23 cellular contexts compared by ENCODE assay signal in genomic region chr10:111233439-111233838, GRCh38.
DNase-seq lines count a peak whose midpoint lies in the region; ATAC-seq and TF ChIP-seq lines count a peak whose summit lies in the region.
"Had no signal": no experiment of that assay in that cellular context is flagged by ENCODE, and none has a peak within 500 bp of the region (broad histone marks: within the 10 kb centered on the region; RNA-seq: fewer than 3 reads in every experiment).

No MANE protein-coding gene starts in this region.

- H2AFZ ChIP-seq in mammary epithelial cell (ENCODE audit: low read depth, low read length): no peak overlapping the region
- H2AFZ ChIP-seq: parathyroid adenoma, PC-9 had no signal

- H3K4me3 Mint-ChIP-seq in MCF 10A (ENCODE audit: unreplicated experiment): no peak overlapping the region
- H3K4me3 Mint-ChIP-seq: activated CD4-positive, alpha-beta T cell treated with anti-CD3 and anti-CD28 coated beads, Interleukin-2, amount 10 ng/mL, durations not matched to agents 7 days and 5 days; activated naive CD8-positive, alpha-beta T cell treated with anti-CD3 and anti-CD28 coated beads, Interleukin-2, amount 10 ng/mL, durations not matched to agents 7 days and 5 days; brain; IgD-negative memory B cell; natural killer cell treated with Interleukin-12 subunit alpha and Interleukin-12 subunit beta and Interleukin-15 and Interleukin-18, amount 100 ng/mL, for 72 hours had no signal

- H3K27me3 Mint-ChIP-seq in MCF 10A (ENCODE audit: insufficient read depth, unreplicated experiment): peaks cover 63% of the 10 kb centered on the region
- H3K27me3 Mint-ChIP-seq: activated naive CD8-positive, alpha-beta T cell treated with anti-CD3 and anti-CD28 coated beads, Interleukin-2, amount 10 ng/mL, durations not matched to agents 7 days and 5 days had no signal

- peaks cover 4% of the 10 kb centered on the region for H3K36me3 Mint-ChIP-seq in MCF 10A (ENCODE audit: insufficient read depth, unreplicated experiment)
- H3K36me3 Mint-ChIP-seq: activated naive CD8-positive, alpha-beta T cell treated with anti-CD3 and anti-CD28 coated beads, Interleukin-2, amount 10 ng/mL, durations not matched to agents 7 days and 5 days; brain; IgD-negative memory B cell; natural killer cell treated with Interleukin-12 subunit alpha and Interleukin-12 subunit beta and Interleukin-15 and Interleukin-18, amount 100 ng/mL, for 72 hours had no signal

- POLR2A ChIA-PET in MCF 10A (lab: Yijun Ruan, JAX): no interaction called here

- no peak for TF ChIP-seq CTCF in MCF 10A (IDR thresholded peaks at IDR 0.05; ENCODE audit: unreplicated experiment)
- TF ChIP-seq CTCF in mammary epithelial cell (conservative IDR thresholded peaks at IDR 0.05 in 1 of 2, IDR thresholded peaks at IDR 0.05 in 1 of 2; ENCODE audit: extremely low read depth in 1 of 2, insufficient read depth in 1 of 2, low read depth in 1 of 2, low read length in 2 of 2): no peak
- TF ChIP-seq CTCF in epithelial cell of esophagus (IDR thresholded peaks at IDR 0.05; ENCODE audit: insufficient read depth, low read depth, low read length, missing control alignments): no peak

- no peaks in the 10 kb centered on the region for H3K4me1 Mint-ChIP-seq in MCF 10A (ENCODE audit: insufficient read depth, unreplicated experiment)
- H3K4me1 Mint-ChIP-seq: activated CD4-positive, alpha-beta T cell treated with anti-CD3 and anti-CD28 coated beads, Interleukin-2, amount 10 ng/mL, durations not matched to agents 7 days and 5 days; activated naive CD8-positive, alpha-beta T cell treated with anti-CD3 and anti-CD28 coated beads, Interleukin-2, amount 10 ng/mL, durations not matched to agents 7 days and 5 days; brain; IgD-negative memory B cell had no signal

- no CpG with 5 or more reads among the region's 1 CpG for WGBS in mammary epithelial cell (ENCODE audit: low coverage, missing lambda C conversion rate)

- H3K9me3 Mint-ChIP-seq in MCF 10A (ENCODE audit: unreplicated experiment): peaks cover 10% of the 10 kb centered on the region

- H3K36me3 ChIP-seq in mammary epithelial cell (ENCODE audit: insufficient read depth, low read length): no peaks in the 10 kb centered on the region
- H3K36me3 ChIP-seq: BLaER1 treated with 17β-estradiol and CSF1 and Interleukin-3, amounts not matched to agents 10 nM and 100 nM had no signal

- in situ Hi-C loops in mammary epithelial cell (cut with MboI; ENCODE audit: low sequenced_read_pairs in 2 of 2): no loop called here

- no peaks in the 10 kb centered on the region for H3K4me1 ChIP-seq in mammary epithelial cell (ENCODE audit: insufficient read depth, low read length)
- H3K4me1 ChIP-seq: parathyroid adenoma had no signal

- H3K27ac ChIP-seq in mammary epithelial cell (ENCODE audit: insufficient read depth, low read depth, low read length): no peak overlapping the region
- H3K27ac ChIP-seq: BLaER1 treated with 17β-estradiol and CSF1 and Interleukin-3, amounts not matched to agents 10 nM and 100 nM; parathyroid adenoma; PC-9 had no signal

- H3K9me3 ChIP-seq in mammary epithelial cell (replicated peaks; ENCODE audit: insufficient read depth, low read length): no peaks in the 10 kb centered on the region

- no peak overlapping the region for H3K4me2 ChIP-seq in mammary epithelial cell (ENCODE audit: insufficient read depth, low read depth, low read length)
- H3K4me2 ChIP-seq: BLaER1 treated with 17β-estradiol and CSF1 and Interleukin-3, amounts not matched to agents 10 nM and 100 nM; PC-9 had no signal

- H3K79me2 ChIP-seq in mammary epithelial cell (ENCODE audit: insufficient read depth, low read length): no peaks in the 10 kb centered on the region
- H3K79me2 ChIP-seq: parathyroid adenoma had no signal

- no peak overlapping the region for H3K9ac ChIP-seq in mammary epithelial cell (ENCODE audit: insufficient read depth, low read length)
- H3K9ac ChIP-seq: BLaER1 treated with 17β-estradiol and CSF1 and Interleukin-3, amounts not matched to agents 10 nM and 100 nM; parathyroid adenoma had no signal

- DNase-seq in MCF 10A (ENCODE audit: unreplicated experiment) (peak; percentile 33), mammary epithelial cell (no peak), epithelial cell of esophagus (ENCODE audit: low read depth) (peak; percentile 18), renal cortical epithelial cell (ENCODE audit: low read depth) (peak; percentile 1), inferior parietal cortex (ENCODE audit: extremely low spot score) (no peak)
- DNase-seq: activated CD4-positive, alpha-beta T cell treated with anti-CD3 and anti-CD28 coated beads, Interleukin-2, amount 10 ng/mL, durations not matched to agents 7 days and 5 days; activated naive CD8-positive, alpha-beta T cell treated with anti-CD3 and anti-CD28 coated beads, Interleukin-2, amount 10 ng/mL, durations not matched to agents 7 days and 5 days; midbrain; MM.1S; NCI-H1694; NCI-H2171 treated with DMSO at 0.1 percent for 48 hours; PC-9; substantia nigra had no signal

- H3K27me3 ChIP-seq in mammary epithelial cell (ENCODE audit: insufficient read depth, low read length): no peaks in the 10 kb centered on the region
- H3K27me3 ChIP-seq: BLaER1 treated with 17β-estradiol and CSF1 and Interleukin-3, amounts not matched to agents 10 nM and 100 nM had no signal

- intact Hi-C loops in MCF 10A (cut with micrococcal nuclease): no loop called here
- intact Hi-C loops in mammary epithelial cell (cut with micrococcal nuclease): no loop called here

- BruUV-seq in MCF 10A (replicated peaks; lab: Mats Ljungman, UMichigan) (no TSS peak), mammary epithelial cell (replicated peaks; lab: Mats Ljungman, UMichigan) (no TSS peak)

- CTCF ChIA-PET in MCF 10A (lab: Yijun Ruan, JAX): no interaction called here
- CTCF ChIA-PET in mammary epithelial cell (lab: Charles Lee; ENCODE audit: low non-redundant PET): no interaction called here

- ATAC-seq in HG02852 (IDR thresholded peaks at IDR 0.05; ENCODE audit: unreplicated experiment): no peak
- ATAC-seq in GM21723 (IDR thresholded peaks at IDR 0.05; ENCODE audit: unreplicated experiment): no peak
- ATAC-seq: left lobe of liver; natural killer cell treated with Interleukin-12 subunit alpha and Interleukin-12 subunit beta and Interleukin-15 and Interleukin-18, amount 100 ng/mL, for 72 hours; sciatic nerve had no signal

- H3K4me3 ChIP-seq in mammary epithelial cell (replicated peaks in 1 of 3; ENCODE audit: insufficient read depth in 1 of 3, low read depth in 2 of 3, low read length in 3 of 3) (no peak overlapping the region), epithelial cell of esophagus (ENCODE audit: low read length) (no peak overlapping the region)
- H3K4me3 ChIP-seq: BLaER1 treated with 17β-estradiol and CSF1 and Interleukin-3, amounts not matched to agents 10 nM and 100 nM; PC-9 had no signal

- dilution Hi-C loops in mammary epithelial cell (cut with HindIII; ENCODE audit: low sequenced_read_pairs): no loop called here

- H4K20me1 ChIP-seq in mammary epithelial cell (ENCODE audit: insufficient read depth, low read length): no peaks in the 10 kb centered on the region
- H4K20me1 ChIP-seq: BLaER1 treated with 17β-estradiol and CSF1 and Interleukin-3, amounts not matched to agents 10 nM and 100 nM had no signal

- H3K27ac Mint-ChIP-seq in MCF 10A (ENCODE audit: low read depth, unreplicated experiment): no peak overlapping the region
- H3K27ac Mint-ChIP-seq: activated CD4-positive, alpha-beta T cell treated with anti-CD3 and anti-CD28 coated beads, Interleukin-2, amount 10 ng/mL, durations not matched to agents 7 days and 5 days; activated naive CD8-positive, alpha-beta T cell treated with anti-CD3 and anti-CD28 coated beads, Interleukin-2, amount 10 ng/mL, durations not matched to agents 7 days and 5 days; brain; IgD-negative memory B cell; natural killer cell treated with Interleukin-12 subunit alpha and Interleukin-12 subunit beta and Interleukin-15 and Interleukin-18, amount 100 ng/mL, for 72 hours had no signal

TF ChIP-seq in PFSK-1, 5 proteins besides CTCF, POLR2A, EP300 and RAD21:
- TF ChIP-seq SIN3A (IDR thresholded peaks at IDR 0.05; ENCODE audit: borderline replicate concordance, insufficient read depth, low read length) (no peak), POLR2AphosphoS5 (IDR thresholded peaks at IDR 0.05; ENCODE audit: low read depth, low read length) (no peak), TAF1 (IDR thresholded peaks at IDR 0.05; ENCODE audit: borderline replicate concordance, insufficient read depth, low read length) (no peak), FOXP2 (optimal IDR thresholded peaks at IDR 0.05; ENCODE audit: borderline replicate concordance, extremely low read depth, extremely low read length, insufficient read depth) (no peak)
- TF ChIP-seq, protein P1, sequence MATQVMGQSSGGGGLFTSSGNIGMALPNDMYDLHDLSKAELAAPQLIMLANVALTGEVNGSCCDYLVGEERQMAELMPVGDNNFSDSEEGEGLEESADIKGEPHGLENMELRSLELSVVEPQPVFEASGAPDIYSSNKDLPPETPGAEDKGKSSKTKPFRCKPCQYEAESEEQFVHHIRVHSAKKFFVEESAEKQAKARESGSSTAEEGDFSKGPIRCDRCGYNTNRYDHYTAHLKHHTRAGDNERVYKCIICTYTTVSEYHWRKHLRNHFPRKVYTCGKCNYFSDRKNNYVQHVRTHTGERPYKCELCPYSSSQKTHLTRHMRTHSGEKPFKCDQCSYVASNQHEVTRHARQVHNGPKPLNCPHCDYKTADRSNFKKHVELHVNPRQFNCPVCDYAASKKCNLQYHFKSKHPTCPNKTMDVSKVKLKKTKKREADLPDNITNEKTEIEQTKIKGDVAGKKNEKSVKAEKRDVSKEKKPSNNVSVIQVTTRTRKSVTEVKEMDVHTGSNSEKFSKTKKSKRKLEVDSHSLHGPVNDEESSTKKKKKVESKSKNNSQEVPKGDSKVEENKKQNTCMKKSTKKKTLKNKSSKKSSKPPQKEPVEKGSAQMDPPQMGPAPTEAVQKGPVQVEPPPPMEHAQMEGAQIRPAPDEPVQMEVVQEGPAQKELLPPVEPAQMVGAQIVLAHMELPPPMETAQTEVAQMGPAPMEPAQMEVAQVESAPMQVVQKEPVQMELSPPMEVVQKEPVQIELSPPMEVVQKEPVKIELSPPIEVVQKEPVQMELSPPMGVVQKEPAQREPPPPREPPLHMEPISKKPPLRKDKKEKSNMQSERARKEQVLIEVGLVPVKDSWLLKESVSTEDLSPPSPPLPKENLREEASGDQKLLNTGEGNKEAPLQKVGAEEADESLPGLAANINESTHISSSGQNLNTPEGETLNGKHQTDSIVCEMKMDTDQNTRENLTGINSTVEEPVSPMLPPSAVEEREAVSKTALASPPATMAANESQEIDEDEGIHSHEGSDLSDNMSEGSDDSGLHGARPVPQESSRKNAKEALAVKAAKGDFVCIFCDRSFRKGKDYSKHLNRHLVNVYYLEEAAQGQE (IDR thresholded peaks at IDR 0.05; ENCODE audit: insufficient read depth in 1 of 2, low read depth in 2 of 2, low read length in 2 of 2): peak; percentile 62 to 92; a peak in 3 of 4 replicates
TF ChIP-seq in PFSK-1: peak in this region for 1.

Comparison
In these comparisons a context has a peak if more than half of its experiments do, and no peak if none do; other contexts are left out.
1. DNase-seq: peak in MCF 10A (single experiment), epithelial cell of esophagus (single experiment) and renal cortical epithelial cell (single experiment); none in mammary epithelial cell (single experiment) and inferior parietal cortex (single experiment).